In the genomic region with DNA sequence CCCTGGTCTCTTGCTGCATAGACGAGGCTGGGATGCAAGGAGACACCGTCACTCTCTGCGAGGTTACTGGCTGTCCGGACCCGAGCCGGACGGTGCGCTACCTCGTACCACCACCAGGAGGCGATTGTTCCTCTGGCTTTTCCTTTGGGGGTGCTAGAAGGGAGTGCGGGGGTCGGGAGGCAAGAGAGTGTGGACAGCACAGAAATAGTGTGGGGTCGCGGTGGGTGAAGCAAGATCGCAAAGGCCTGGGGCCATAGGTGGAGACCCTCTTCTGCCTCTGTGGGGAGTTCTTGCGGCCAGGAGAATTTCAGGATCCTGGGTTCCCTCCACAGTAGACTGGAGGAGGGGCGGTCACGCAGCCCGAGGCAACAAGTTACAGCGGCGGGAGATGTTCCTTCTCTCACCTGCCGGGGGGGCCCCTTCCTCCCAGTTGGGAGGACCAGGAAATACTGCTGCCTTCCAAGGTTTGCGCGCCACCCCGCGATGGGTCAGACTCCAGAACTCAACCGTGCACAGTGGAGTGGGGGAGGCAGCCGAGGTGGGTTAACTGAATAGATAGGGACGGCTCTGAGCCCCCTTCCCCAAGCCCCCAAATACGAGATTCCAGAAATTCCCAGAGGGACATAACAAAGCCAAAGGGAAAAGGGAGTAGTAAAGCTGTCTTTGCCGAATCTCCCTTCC, we compare ENCODE assay signal across 8 cellular contexts. TPM values are rescaled to one million over a fixed set of nuclear protein-coding genes. Genes with fewer than 3 reads are reported as not detected.
A peak's percentile ranks its signal among the peaks of the same experiment; 100 is the strongest.
DNase-seq lines count a peak whose midpoint lies in the region; ATAC-seq, FAIRE-seq and TF ChIP-seq lines count a peak whose summit lies in the region.

No MANE protein-coding gene starts in this region.

- BruUV-seq in endothelial cell of umbilical vein (replicated peaks; lab: Mats Ljungman, UMichigan), result no TSS peak

- H3K9ac ChIP-seq in endothelial cell of umbilical vein (replicated peaks; ENCODE audit: extremely low read depth, insufficient read depth, low read length), result no peak overlapping the region

- H2AFZ ChIP-seq in endothelial cell of umbilical vein (ENCODE audit: low read depth, low read length), result no peak overlapping the region

- POLR2A ChIA-PET in endothelial cell of umbilical vein (lab: Charles Lee), result no interaction called here

- TF ChIP-seq CTCF in GM12873 (IDR thresholded peaks at IDR 0.05; ENCODE audit: insufficient read depth, low read depth, low read length, missing control alignments), result peak; percentile 94
- peak; percentile 78 to 83 for TF ChIP-seq CTCF in endothelial cell of umbilical vein (IDR thresholded peaks at IDR 0.05; ENCODE audit: extremely low read depth in 1 of 2, insufficient read depth in 1 of 2, low read depth in 1 of 2, low read length in 2 of 2)
- TF ChIP-seq CTCF in suprapubic skin (IDR thresholded peaks at IDR 0.05), result peak; percentile 45 to 83

- peaks cover 0 to 17% (median 0%) of the 10 kb centered on the region in 3 donors for H3K27me3 Mint-ChIP-seq in naive B cell

- no peak for ATAC-seq in naive B cell (ENCODE audit: low read depth in 2 of 2)

- dilution Hi-C loops in endothelial cell of umbilical vein (cut with MboI; ENCODE audit: extremely low pct_ligation_motif_present, low sequenced_read_pairs), result no loop called here

- 5% methylated on average over 26 of the region's 31 CpGs for WGBS in suprapubic skin

- no peak overlapping the region for H3K27ac ChIP-seq in endothelial cell of umbilical vein (ENCODE audit: insufficient read depth, low read depth, low read length)
- no peak overlapping the region for H3K27ac ChIP-seq in suprapubic skin

- H3K27me3 ChIP-seq in endothelial cell of umbilical vein (ENCODE audit: control insufficient read depth in 2 of 2, insufficient read depth in 2 of 2, low read length in 2 of 2) (peaks cover 16 to 22% of the 10 kb centered on the region in 2 experiments), suprapubic skin (peaks cover 75% of the 10 kb centered on the region)

- no peaks in the 10 kb centered on the region for H3K79me2 ChIP-seq in endothelial cell of umbilical vein (ENCODE audit: control insufficient read depth, insufficient read depth, low read length)

- FAIRE-seq in endothelial cell of umbilical vein (lab: Jason Lieb, UNC), result peak; percentile 80

- peaks cover 41 to 52% (median 51%) of the 10 kb centered on the region in 3 donors for H3K4me1 Mint-ChIP-seq in naive B cell

- H3K4me1 ChIP-seq in endothelial cell of umbilical vein (ENCODE audit: control insufficient read depth, extremely low read depth, insufficient read depth, low read length), result peaks cover 11% of the 10 kb centered on the region
- H3K4me1 ChIP-seq in suprapubic skin, result peaks cover 29% of the 10 kb centered on the region

- H4K20me1 ChIP-seq in endothelial cell of umbilical vein (replicated peaks; ENCODE audit: control insufficient read depth, extremely low read depth, insufficient read depth, low read length), result no peaks in the 10 kb centered on the region

- H3K4me3 Mint-ChIP-seq in naive B cell, result peak overlapping the region; percentile 75 to 90 (median 84)

- no peaks in the 10 kb centered on the region for H3K9me1 ChIP-seq in endothelial cell of umbilical vein (replicated peaks; ENCODE audit: control insufficient read depth, extremely low read depth, insufficient read depth, low read length)

- TF ChIP-seq EP300 in suprapubic skin (IDR thresholded peaks at IDR 0.05), result no peak

- H3K4me2 ChIP-seq in endothelial cell of umbilical vein (ENCODE audit: insufficient read depth, low read length), result peak overlapping the region; percentile 25

- TF ChIP-seq POLR2A in endothelial cell of umbilical vein (IDR thresholded peaks at IDR 0.05; ENCODE audit: low read depth, low read length) (no peak), suprapubic skin (IDR thresholded peaks at IDR 0.05) (no peak)

- intact Hi-C loops in endothelial cell of umbilical vein (cut with micrococcal nuclease), result no loop called here

- H3K36me3 Mint-ChIP-seq in naive B cell, result no peaks in the 10 kb centered on the region

- peak overlapping the region in 4 of 6 donors; percentile 41 to 97 (median 66) for H3K27ac Mint-ChIP-seq in naive B cell

- DNase-seq in NCI-H2196 treated with DMSO at 0.1 percent for 48 hours (lab: John Stamatoyannopoulos, UW; ENCODE audit: unreplicated experiment) (peak; percentile 42), endothelial cell of umbilical vein (ENCODE audit: low read depth, low spot score) (no peak), naive B cell (peak; percentile 46), suprapubic skin (ENCODE audit: low spot score in 2 of 2) (peak in 1 of 2 donors; percentile 79), mesenteric fat pad (ENCODE audit: low spot score) (no peak), NCI-H2171 treated with DMSO at 0.1 percent for 48 hours (lab: John Stamatoyannopoulos, UW) (no peak)
- DNase-seq in activated CD8-positive, alpha-beta memory T cell treated with anti-CD3 and anti-CD28 coated beads for 48 hours (ENCODE audit: low read depth in 2 of 3, low spot score in 2 of 3), result peak in 2 of 3 experiments; percentile 66 to 70

- CTCF ChIA-PET in endothelial cell of umbilical vein (lab: Charles Lee), result interaction anchor here (0.7 to 13.3 kb wide), 8 partner anchors 9 to 67 kb away, joined by 3 to 212 read pairs (median 11); a partner anchor contains a TSS

- H3K9me3 ChIP-seq in endothelial cell of umbilical vein (replicated peaks; ENCODE audit: control insufficient read depth, insufficient read depth, low read length) (no peaks in the 10 kb centered on the region), suprapubic skin (no peaks in the 10 kb centered on the region)

- H3K4me3 ChIP-seq in endothelial cell of umbilical vein (replicated peaks in 1 of 3; ENCODE audit: insufficient read depth in 1 of 3, low read depth in 1 of 3, low read length in 3 of 3) (no peak overlapping the region), suprapubic skin (peak overlapping the region; percentile 13)

- H3K9me3 Mint-ChIP-seq in naive B cell, result no peaks in the 10 kb centered on the region

- H3K36me3 ChIP-seq in endothelial cell of umbilical vein (ENCODE audit: control insufficient read depth in 2 of 2, extremely low read depth in 1 of 2, insufficient read depth in 2 of 2, low read length in 2 of 2) (peaks cover 2 to 15% of the 10 kb centered on the region in 2 experiments), suprapubic skin (no peaks in the 10 kb centered on the region)

TF ChIP-seq in endothelial cell of umbilical vein, 7 proteins besides CTCF, POLR2A, EP300 and RAD21:
- TF ChIP-seq POLR2AphosphoS5 (IDR thresholded peaks at IDR 0.05; ENCODE audit: insufficient read depth, low read depth, low read length), result no peak
- TF ChIP-seq FOS (IDR thresholded peaks at IDR 0.05; ENCODE audit: borderline replicate concordance, insufficient read depth, low read length), result no peak
- TF ChIP-seq, protein P1, sequence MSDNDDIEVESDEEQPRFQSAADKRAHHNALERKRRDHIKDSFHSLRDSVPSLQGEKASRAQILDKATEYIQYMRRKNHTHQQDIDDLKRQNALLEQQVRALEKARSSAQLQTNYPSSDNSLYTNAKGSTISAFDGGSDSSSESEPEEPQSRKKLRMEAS (IDR thresholded peaks at IDR 0.05; ENCODE audit: insufficient read depth, insufficient read length), result no peak
- TF ChIP-seq EZH2 (IDR thresholded peaks at IDR 0.05; ENCODE audit: borderline replicate concordance, low read depth, low read length, severe bottlenecking), result no peak
- TF ChIP-seq JUN (IDR thresholded peaks at IDR 0.05; ENCODE audit: borderline replicate concordance, insufficient read depth, insufficient read length, low read depth), result no peak
- no peak for TF ChIP-seq GATA2 (IDR thresholded peaks at IDR 0.05; ENCODE audit: insufficient read depth, insufficient read length, low read depth, low read length)
- TF ChIP-seq MYC (IDR thresholded peaks at IDR 0.05; ENCODE audit: low read depth, low read length), result no peak

RNA-seq across cellular contexts. Expression of a gene that starts 6.9 kb away (rescaled TPM):
- total RNA-seq in endothelial cell of umbilical vein, result 0.18 TPM in 1 of 2 replicates, not detected in the other
- polyA plus RNA-seq in endothelial cell of umbilical vein, result 0.19 and 0.23 TPM in 2 replicates
- polyA plus RNA-seq in endothelial cell of umbilical vein (2011; cell fraction: cytosol; rRNA removed), result 0.10 and 0.13 TPM in 2 replicates
- 0.14 TPM in 1 of 2 replicates, not detected in the other for polyA plus RNA-seq in endothelial cell of umbilical vein (2011; cell fraction: nucleus; rRNA removed)
- 0.40 TPM in 2 replicates for polyA plus RNA-seq in endothelial cell of umbilical vein (2012)
- not detected in 2 replicates for polyA minus RNA-seq in endothelial cell of umbilical vein
- polyA minus RNA-seq in endothelial cell of umbilical vein (2011; cell fraction: cytosol; rRNA and poly(A)+ RNA removed), result not detected
- polyA minus RNA-seq in endothelial cell of umbilical vein (2011; cell fraction: nucleus; rRNA and poly(A)+ RNA removed), result 0.34 TPM in 1 of 2 replicates, not detected in the other
- under 1 TPM in 4 of 6 donors, not detected in 2; 0.25 to 0.58 (median 0.31) TPM for polyA plus RNA-seq in naive B cell (ENCODE audit: low read depth in 6 of 6)
- total RNA-seq in suprapubic skin, result under 1 TPM in 2 of 4 donors, not detected in 2; 0.70 to 0.79 TPM
- total RNA-seq in mesenteric fat pad, result 1.8 TPM

RNA-seq across cellular contexts. Expression of a gene that starts 13.2 kb away (rescaled TPM):
- total RNA-seq in endothelial cell of umbilical vein (35.2 and 35.7 TPM in 2 replicates), suprapubic skin (1 to 10 TPM; 2.3 to 6.7 (median 3.0) TPM), mesenteric fat pad (12.5 TPM)
- polyA plus RNA-seq in endothelial cell of umbilical vein (35.0 and 35.5 TPM in 2 replicates), naive B cell (ENCODE audit: low read depth in 6 of 6) (10 to 100 TPM in 4 of 6 donors, 1 to 10 TPM in 2; 8.1 to 28.4 (median 18.0) TPM)
- polyA plus RNA-seq in endothelial cell of umbilical vein (2011; cell fraction: cytosol; rRNA removed), result 29.6 and 31.8 TPM in 2 replicates
- 19.4 and 20.7 TPM in 2 replicates for polyA plus RNA-seq in endothelial cell of umbilical vein (2011; cell fraction: nucleus; rRNA removed)
- polyA plus RNA-seq in endothelial cell of umbilical vein (2012), result 30.9 and 37.1 TPM in 2 replicates
- polyA minus RNA-seq in endothelial cell of umbilical vein, result 17.2 and 21.9 TPM in 2 replicates
- not detected for polyA minus RNA-seq in endothelial cell of umbilical vein (2011; cell fraction: cytosol; rRNA and poly(A)+ RNA removed)
- 14.9 and 22.8 TPM in 2 replicates for polyA minus RNA-seq in endothelial cell of umbilical vein (2011; cell fraction: nucleus; rRNA and poly(A)+ RNA removed)

RNA-seq across cellular contexts. Expression of a gene that starts 13.3 kb away (rescaled TPM):
- total RNA-seq in endothelial cell of umbilical vein (3.7 and 3.8 TPM in 2 replicates), suprapubic skin (1 to 10 TPM in 1 of 4 donors, not detected in 3; 1.7 TPM), mesenteric fat pad (1.5 TPM)
- polyA plus RNA-seq in endothelial cell of umbilical vein (2.1 and 2.8 TPM in 2 replicates), naive B cell (ENCODE audit: low read depth in 6 of 6) (10 to 100 TPM in 3 of 6 donors, 1 to 10 TPM in 3; 4.5 to 16.0 (median 11.3) TPM)
- 5.1 and 5.6 TPM in 2 replicates for polyA plus RNA-seq in endothelial cell of umbilical vein (2011; cell fraction: cytosol; rRNA removed)
- polyA plus RNA-seq in endothelial cell of umbilical vein (2011; cell fraction: nucleus; rRNA removed), result 2.5 and 3.4 TPM in 2 replicates
- polyA plus RNA-seq in endothelial cell of umbilical vein (2012), result 5.7 and 9.7 TPM in 2 replicates
- 2.3 and 3.9 TPM in 2 replicates for polyA minus RNA-seq in endothelial cell of umbilical vein
- not detected for polyA minus RNA-seq in endothelial cell of umbilical vein (2011; cell fraction: cytosol; rRNA and poly(A)+ RNA removed)
- 1.5 TPM in 1 of 2 replicates, not detected in the other for polyA minus RNA-seq in endothelial cell of umbilical vein (2011; cell fraction: nucleus; rRNA and poly(A)+ RNA removed)

Comparison
In these comparisons a context has a peak if more than half of its experiments do, and no peak if none do; other contexts are left out.
1. DNase-seq: peak in NCI-H2196 treated with DMSO at 0.1 percent for 48 hours (single experiment), activated CD8-positive, alpha-beta memory T cell treated with anti-CD3 and anti-CD28 coated beads for 48 hours (2 of 3) and naive B cell (single experiment); none in endothelial cell of umbilical vein (single experiment), mesenteric fat pad (single experiment) and NCI-H2171 treated with DMSO at 0.1 percent for 48 hours (single experiment).
2. Peak in every context shown above with its lines, with median percentiles within 50 percentile points of each other: CTCF ChIP-seq.